18 cellular contexts compared by ENCODE assay signal in genomic region chr20:2657241-2657640, GRCh38. TPM values are rescaled to one million over a fixed set of nuclear protein-coding genes. Genes with fewer than 3 reads are reported as not detected.
DNase-seq lines count a peak whose midpoint lies in the region; ATAC-seq and TF ChIP-seq lines count a peak whose summit lies in the region.
"Had no signal": no experiment of that assay in that cellular context is flagged by ENCODE, and none has a peak within 500 bp of the region (broad histone marks: within the 10 kb centered on the region; RNA-seq: fewer than 3 reads in every experiment).

No MANE protein-coding gene starts in this region.

- no peak for ATAC-seq in activated CD8-positive, alpha-beta memory T cell treated with anti-CD3 and anti-CD28 coated beads, Interleukin-2, amount 10 ng/mL, durations not matched to agents 7 days and 5 days
- ATAC-seq in DND-41 (ENCODE audit: insufficient read depth, low read depth) = no peak
- no peak for ATAC-seq in GM21390 (IDR thresholded peaks at IDR 0.05; ENCODE audit: unreplicated experiment)
- ATAC-seq: gastroesophageal sphincter had no signal

- TF ChIP-seq POLR2A in esophagus squamous epithelium (IDR thresholded peaks at IDR 0.05) = no peak

- H3K36me3 Mint-ChIP-seq in activated CD8-positive, alpha-beta memory T cell treated with anti-CD3 and anti-CD28 coated beads, Interleukin-2, amount 10 ng/mL, durations not matched to agents 7 days and 5 days = peaks cover 70% of the 10 kb centered on the region
- H3K36me3 Mint-ChIP-seq in nephron (ENCODE audit: low read depth) = peaks cover 85% of the 10 kb centered on the region

- no peaks in the 10 kb centered on the region for H3K27me3 Mint-ChIP-seq in activated CD8-positive, alpha-beta memory T cell treated with anti-CD3 and anti-CD28 coated beads, Interleukin-2, amount 10 ng/mL, durations not matched to agents 7 days and 5 days
- no peaks in the 10 kb centered on the region for H3K27me3 Mint-ChIP-seq in nephron (ENCODE audit: low read depth)
- H3K27me3 Mint-ChIP-seq: CD4-positive, alpha-beta memory T cell had no signal

- peaks cover 92% of the 10 kb centered on the region for H3K36me3 ChIP-seq in DND-41 (ENCODE audit: insufficient read depth, low read length)
- peaks cover 79% of the 10 kb centered on the region for H3K36me3 ChIP-seq in SK-N-MC (ENCODE audit: insufficient read depth, low read length)
- H3K36me3 ChIP-seq in esophagus squamous epithelium = peaks cover 42 to 88% (median 43%) of the 10 kb centered on the region in 3 donors

- no peak overlapping the region for H3K4me3 Mint-ChIP-seq in activated CD8-positive, alpha-beta memory T cell treated with anti-CD3 and anti-CD28 coated beads, Interleukin-2, amount 10 ng/mL, durations not matched to agents 7 days and 5 days
- H3K4me3 Mint-ChIP-seq in nephron = peak overlapping the region in 2 of 3 experiments; percentile 55 to 67

- no peak for TF ChIP-seq CTCF in DND-41 (IDR thresholded peaks at IDR 0.05; ENCODE audit: borderline replicate concordance, extremely low read depth, low read length, poor library complexity, severe bottlenecking)
- TF ChIP-seq CTCF in nephron (IDR thresholded peaks at IDR 0.05; ENCODE audit: unreplicated experiment in 3 of 3) = no peak
- no peak for TF ChIP-seq CTCF in esophagus squamous epithelium (IDR thresholded peaks at IDR 0.05)

- H2AFZ ChIP-seq in DND-41 (ENCODE audit: low read depth, low read length) = no peak overlapping the region
- H2AFZ ChIP-seq: GM23248 had no signal

- peak; percentile 57 for DNase-seq in activated CD8-positive, alpha-beta memory T cell treated with anti-CD3 and anti-CD28 coated beads, Interleukin-2, amount 50 U/mL, for 48 hours
- no peak for DNase-seq in activated CD8-positive, alpha-beta memory T cell treated with anti-CD3 and anti-CD28 coated beads, Interleukin-2, amount 10 ng/mL, durations not matched to agents 7 days and 5 days
- DNase-seq in DND-41 (no peak), SK-N-MC (ENCODE audit: low read depth, low spot score) (no peak), esophagus squamous epithelium (lab: John Stamatoyannopoulos, UW) (no peak), SHP77 (lab: John Stamatoyannopoulos, UW) (no peak)
- DNase-seq: activated effector memory CD4-positive, alpha-beta T cell treated with Interleukin-2 at 50 U/mL for 16 hours; CD4-positive, alpha-beta memory T cell; central memory CD4-positive, alpha-beta T cell; dorsolateral prefrontal cortex; GM23248; NCI-H1105 treated with DMSO at 0.1 percent for 48 hours; NCI-H524; posterior cingulate gyrus; SHP77 treated with DMSO at 0.1 percent for 48 hours had no signal

- H3K79me2 ChIP-seq in DND-41 (ENCODE audit: insufficient read depth, low read length) = peaks cover 58% of the 10 kb centered on the region

- 75 to 86% methylated on average over 4 to 5 of the region's 5 CpGs for WGBS in esophagus squamous epithelium, 2 donors

- no peaks in the 10 kb centered on the region for H3K9me3 Mint-ChIP-seq in activated CD8-positive, alpha-beta memory T cell treated with anti-CD3 and anti-CD28 coated beads, Interleukin-2, amount 10 ng/mL, durations not matched to agents 7 days and 5 days (ENCODE audit: low read depth)
- H3K9me3 Mint-ChIP-seq in nephron = no peaks in the 10 kb centered on the region
- H3K9me3 Mint-ChIP-seq: CD4-positive, alpha-beta memory T cell had no signal

- intact Hi-C loops in esophagus squamous epithelium (cut with DNase I) = no loop called here

- H3K4me3 ChIP-seq in DND-41 (ENCODE audit: low read depth in 1 of 2, low read length in 2 of 2) = no peak overlapping the region
- no peak overlapping the region for H3K4me3 ChIP-seq in SK-N-MC
- no peak overlapping the region for H3K4me3 ChIP-seq in esophagus squamous epithelium
- H3K4me3 ChIP-seq: dorsolateral prefrontal cortex, gastroesophageal sphincter, GM23248 had no signal

- H3K27ac ChIP-seq in DND-41 (ENCODE audit: low read length) (no peak overlapping the region), SK-N-MC (peak overlapping the region; percentile 51), esophagus squamous epithelium (no peak overlapping the region)
- H3K27ac ChIP-seq: dorsolateral prefrontal cortex, gastroesophageal sphincter, GM23248 had no signal

- H3K27me3 ChIP-seq in DND-41 (ENCODE audit: insufficient read depth, low read length, poor library complexity) (no peaks in the 10 kb centered on the region), esophagus squamous epithelium (no peaks in the 10 kb centered on the region)
- H3K27me3 ChIP-seq: dorsolateral prefrontal cortex, gastroesophageal sphincter had no signal

- no peaks in the 10 kb centered on the region for H3K9me3 ChIP-seq in DND-41 (ENCODE audit: insufficient read depth, low read length, severe bottlenecking)
- no peaks in the 10 kb centered on the region for H3K9me3 ChIP-seq in SK-N-MC (ENCODE audit: low read depth, low read length)
- H3K9me3 ChIP-seq in esophagus squamous epithelium = no peaks in the 10 kb centered on the region
- H3K9me3 ChIP-seq: gastroesophageal sphincter had no signal

- H4K20me1 ChIP-seq in DND-41 (ENCODE audit: insufficient read depth, low read length) = peaks cover 84% of the 10 kb centered on the region

- no peak overlapping the region for H3K27ac Mint-ChIP-seq in activated CD8-positive, alpha-beta memory T cell treated with anti-CD3 and anti-CD28 coated beads, Interleukin-2, amount 10 ng/mL, durations not matched to agents 7 days and 5 days
- no peak overlapping the region for H3K27ac Mint-ChIP-seq in nephron

- peaks cover 43% of the 10 kb centered on the region for H3K4me1 Mint-ChIP-seq in activated CD8-positive, alpha-beta memory T cell treated with anti-CD3 and anti-CD28 coated beads, Interleukin-2, amount 10 ng/mL, durations not matched to agents 7 days and 5 days
- peaks cover 18% of the 10 kb centered on the region for H3K4me1 Mint-ChIP-seq in nephron

- H3K9ac ChIP-seq in DND-41 (ENCODE audit: low read depth, low read length) = no peak overlapping the region
- H3K9ac ChIP-seq in SK-N-MC (ENCODE audit: insufficient read length) = no peak overlapping the region
- H3K9ac ChIP-seq: GM23248 had no signal

- CTCF ChIA-PET in activated CD8-positive, alpha-beta memory T cell treated with anti-CD3 and anti-CD28 coated beads, Interleukin-2, amount 10 ng/mL, durations not matched to agents 7 days and 5 days (lab: Charles Lee) = no interaction called here

- H3K4me1 ChIP-seq in DND-41 (ENCODE audit: insufficient read depth, low read length) = peaks cover 48% of the 10 kb centered on the region
- H3K4me1 ChIP-seq in esophagus squamous epithelium = peaks cover 10 to 29% (median 15%) of the 10 kb centered on the region in 3 donors

- peak overlapping the region; percentile 21; the same call in 1 of the 2 replicates for H3K4me2 ChIP-seq in DND-41 (ENCODE audit: insufficient read depth, low read length)

RNA-seq across cellular contexts. Expression of gene NOP56, which starts 4.8 kb away (rescaled TPM):
- total RNA-seq in activated CD8-positive, alpha-beta memory T cell treated with anti-CD3 and anti-CD28 coated beads, Interleukin-2, amount 10 ng/mL, durations not matched to agents 7 days and 5 days = 100 to 1,000 TPM; 469 to 508 TPM
- total RNA-seq in esophagus squamous epithelium = 100 to 1,000 TPM in 3 of 4 donors, 10 to 100 TPM in 1; 73.0 to 174 (median 137) TPM

RNA-seq across cellular contexts. Expression of gene IDH3B, which starts 6.8 kb away (rescaled TPM):
- 10 to 100 TPM; 91.4 to 96.0 TPM for total RNA-seq in activated CD8-positive, alpha-beta memory T cell treated with anti-CD3 and anti-CD28 coated beads, Interleukin-2, amount 10 ng/mL, durations not matched to agents 7 days and 5 days
- total RNA-seq in esophagus squamous epithelium = 100 to 1,000 TPM in 3 of 4 donors, 10 to 100 TPM in 1; 77.4 to 136 (median 123) TPM

RNA-seq across cellular contexts. Expression of gene EBF4, which starts 35.3 kb away (rescaled TPM):
- total RNA-seq in activated CD8-positive, alpha-beta memory T cell treated with anti-CD3 and anti-CD28 coated beads, Interleukin-2, amount 10 ng/mL, durations not matched to agents 7 days and 5 days = 1 to 10 TPM; 1.3 to 3.1 TPM
- total RNA-seq in esophagus squamous epithelium = 10 to 100 TPM in 1 of 4 donors, 1 to 10 TPM in 3; 3.2 to 10.4 (median 7.2) TPM
- total RNA-seq: GM23248 had no signal
